Comparison of ENCODE assay signal across 18 cellular contexts in genomic region chr10:128059266-128059850, GRCh38.
DNase-seq lines count a peak whose midpoint lies in the region; ATAC-seq and TF ChIP-seq lines count a peak whose summit lies in the region.
"Had no signal": no experiment of that assay in that cellular context is flagged by ENCODE, and none has a peak within 500 bp of the region (broad histone marks: within the 10 kb centered on the region; RNA-seq: fewer than 3 reads in every experiment).

No MANE protein-coding gene starts in this region.

- H3K4me1 ChIP-seq in CD4-positive, alpha-beta memory T cell (ENCODE audit: insufficient read depth, low read length) = peaks cover 26% of the 10 kb centered on the region
- peaks cover 49% of the 10 kb centered on the region for H3K4me1 ChIP-seq in OCI-LY1 (ENCODE audit: insufficient read depth, low read length, severe bottlenecking)
- peaks cover 9% of the 10 kb centered on the region for H3K4me1 ChIP-seq in osteoblast (ENCODE audit: insufficient read depth, low read length)
- H3K4me1 ChIP-seq: parathyroid adenoma had no signal

- H3K9ac ChIP-seq in OCI-LY1 (ENCODE audit: low read length) = peak overlapping the region; percentile 8; the same call in 1 of the 2 replicates
- H3K9ac ChIP-seq: parathyroid adenoma had no signal

- H3K9me2 ChIP-seq in OCI-LY1 (ENCODE audit: low read depth, low read length) = no peaks in the 10 kb centered on the region

- CTCF ChIA-PET in CD4-positive, alpha-beta memory T cell (lab: Charles Lee; ENCODE audit: partially characterized antibody) = interaction anchor here (0.9 to 19.7 kb wide), 3 partner anchors 11 to 25 kb away, joined by 4 to 509 read pairs (median 27); no protein-coding TSS in a partner anchor

- no peak overlapping the region for H3K27ac ChIP-seq in CD4-positive, alpha-beta memory T cell (ENCODE audit: low read depth, low read length)
- H3K27ac ChIP-seq in OCI-LY1 (ENCODE audit: low read depth, low read length, poor library complexity, severe bottlenecking) (peak overlapping the region; percentile 84), osteoblast (ENCODE audit: low read depth, low read length) (no peak overlapping the region)
- H3K27ac ChIP-seq: left ventricle myocardium inferior, parathyroid adenoma, SK-N-MC, vagina had no signal

- H2AFZ ChIP-seq in OCI-LY1 (ENCODE audit: low read length) (no peak overlapping the region), osteoblast (ENCODE audit: low read length) (no peak overlapping the region)
- H2AFZ ChIP-seq: parathyroid adenoma had no signal

- peaks cover 30 to 64% of the 10 kb centered on the region in 2 donors for H3K36me3 Mint-ChIP-seq in CD4-positive, alpha-beta memory T cell
- H3K36me3 Mint-ChIP-seq in central memory CD8-positive, alpha-beta T cell (ENCODE audit: insufficient read depth) = peaks cover 67% of the 10 kb centered on the region

- H3K4me3 ChIP-seq in CD4-positive, alpha-beta memory T cell (ENCODE audit: low read length in 2 of 2) = no peak overlapping the region
- H3K4me3 ChIP-seq in OCI-LY1 (ENCODE audit: low read depth, low read length, poor library complexity, severe bottlenecking) (no peak overlapping the region), osteoblast (ENCODE audit: insufficient read depth, low read length) (no peak overlapping the region)
- H3K4me3 ChIP-seq: esophagus squamous epithelium, left ventricle myocardium inferior, SK-N-MC, vagina had no signal

- H3K36me3 ChIP-seq in CD4-positive, alpha-beta memory T cell (ENCODE audit: insufficient read depth, low read length) = peaks cover 30% of the 10 kb centered on the region
- H3K36me3 ChIP-seq in OCI-LY1 (ENCODE audit: insufficient read depth, low read length) = peaks cover 42% of the 10 kb centered on the region; the same call in 1 of the 2 replicates
- peaks cover 11% of the 10 kb centered on the region for H3K36me3 ChIP-seq in osteoblast (ENCODE audit: insufficient read depth, low read length)

- no peak for DNase-seq in CD4-positive, alpha-beta memory T cell
- DNase-seq in central memory CD8-positive, alpha-beta T cell (ENCODE audit: low spot score in 2 of 2) = no peak
- DNase-seq in osteoblast (ENCODE audit: insufficient read length, low spot score, missing footprints) (peak; percentile 26), GM19240 (ENCODE audit: insufficient read length, low spot score) (no peak), LoVo (ENCODE audit: low spot score) (no peak)
- DNase-seq: activated CD4-positive, CD25-positive, alpha-beta regulatory T cell treated with anti-CD3 and anti-CD28 coated beads, Interleukin-2, amount 50 U/mL, for 72 hours; DMS 273 treated with DMSO at 0.1 percent for 48 hours; esophagus squamous epithelium; HFFc6; left ventricle myocardium inferior; NCI-H146; NCI-H774; T-helper 9 cell had no signal

- H3K4me3 Mint-ChIP-seq in CD4-positive, alpha-beta memory T cell = no peak overlapping the region
- H3K4me3 Mint-ChIP-seq in central memory CD8-positive, alpha-beta T cell = peak overlapping the region; percentile 29
- H3K4me3 Mint-ChIP-seq: HFFc6 had no signal

- POLR2A ChIA-PET in CD4-positive, alpha-beta memory T cell (lab: Charles Lee; ENCODE audit: partially characterized antibody) = interaction anchor here (0.9 to 3.9 kb wide), 2 partner anchors 11 to 98 kb away, joined by 3 to 26 read pairs; no protein-coding TSS in a partner anchor

- no peaks in the 10 kb centered on the region for H3K27me3 ChIP-seq in CD4-positive, alpha-beta memory T cell (ENCODE audit: insufficient read depth, low read length)
- H3K27me3 ChIP-seq in OCI-LY1 (ENCODE audit: insufficient read depth, low read length) (no peaks in the 10 kb centered on the region), osteoblast (ENCODE audit: insufficient read depth, low read length) (no peaks in the 10 kb centered on the region)
- H3K27me3 ChIP-seq: esophagus squamous epithelium, vagina had no signal

- H3F3A ChIP-seq in OCI-LY1 (ENCODE audit: insufficient read depth, low read length) = no peaks in the 10 kb centered on the region

- no peaks in the 10 kb centered on the region for H3K27me3 Mint-ChIP-seq in CD4-positive, alpha-beta memory T cell
- no peaks in the 10 kb centered on the region for H3K27me3 Mint-ChIP-seq in central memory CD8-positive, alpha-beta T cell

- H3K4me2 ChIP-seq in OCI-LY1 (ENCODE audit: low read length) = peak overlapping the region; percentile 21; the same call in 1 of the 2 replicates
- no peak overlapping the region for H3K4me2 ChIP-seq in osteoblast (ENCODE audit: insufficient read depth, low read length)

- H3K9me3 ChIP-seq in CD4-positive, alpha-beta memory T cell (ENCODE audit: control insufficient read depth in 1 of 2, low read length in 2 of 2) = no peaks in the 10 kb centered on the region
- H3K9me3 ChIP-seq in OCI-LY1 (ENCODE audit: low read length) = no peaks in the 10 kb centered on the region
- no peaks in the 10 kb centered on the region for H3K9me3 ChIP-seq in osteoblast (ENCODE audit: low read depth, low read length)
- H3K9me3 ChIP-seq: esophagus squamous epithelium, left ventricle myocardium inferior, vagina had no signal

- ATAC-seq in central memory CD8-positive, alpha-beta T cell (replicated peaks; ENCODE audit: extremely low read depth, poor library complexity, severe bottlenecking) = no peak
- no peak for ATAC-seq in HG03196 (IDR thresholded peaks at IDR 0.05; ENCODE audit: unreplicated experiment)

- H3K4me1 Mint-ChIP-seq in CD4-positive, alpha-beta memory T cell = peaks cover 30 to 65% (median 48%) of the 10 kb centered on the region in 4 donors
- H3K4me1 Mint-ChIP-seq in central memory CD8-positive, alpha-beta T cell = peaks cover 74% of the 10 kb centered on the region

- intact Hi-C loops in CD4-positive, alpha-beta memory T cell (cut with micrococcal nuclease) = no loop called here

- TF ChIP-seq CTCF in OCI-LY1 (IDR thresholded peaks at IDR 0.05; ENCODE audit: low read length) = no peak
- no peak for TF ChIP-seq CTCF in osteoblast (IDR thresholded peaks at IDR 0.05; ENCODE audit: extremely low read depth, low read depth, low read length)

- peak overlapping the region in 5 of 7 donors; percentile 2 to 96 (median 14) for H3K27ac Mint-ChIP-seq in CD4-positive, alpha-beta memory T cell
- H3K27ac Mint-ChIP-seq in central memory CD8-positive, alpha-beta T cell (ENCODE audit: low read depth) = peak overlapping the region; percentile 10
- H3K27ac Mint-ChIP-seq: HFFc6 had no signal

- H3K79me2 ChIP-seq in OCI-LY1 (ENCODE audit: insufficient read depth, low read length) (no peaks in the 10 kb centered on the region), osteoblast (ENCODE audit: insufficient read depth, low read length) (no peaks in the 10 kb centered on the region)
- H3K79me2 ChIP-seq: parathyroid adenoma had no signal

- H4K20me1 ChIP-seq in OCI-LY1 (ENCODE audit: insufficient read depth, low read length) (no peaks in the 10 kb centered on the region), osteoblast (ENCODE audit: insufficient read depth, low read length) (no peaks in the 10 kb centered on the region)

- H3K9me3 Mint-ChIP-seq in CD4-positive, alpha-beta memory T cell = no peaks in the 10 kb centered on the region
- no peaks in the 10 kb centered on the region for H3K9me3 Mint-ChIP-seq in central memory CD8-positive, alpha-beta T cell
